In the genomic region with DNA sequence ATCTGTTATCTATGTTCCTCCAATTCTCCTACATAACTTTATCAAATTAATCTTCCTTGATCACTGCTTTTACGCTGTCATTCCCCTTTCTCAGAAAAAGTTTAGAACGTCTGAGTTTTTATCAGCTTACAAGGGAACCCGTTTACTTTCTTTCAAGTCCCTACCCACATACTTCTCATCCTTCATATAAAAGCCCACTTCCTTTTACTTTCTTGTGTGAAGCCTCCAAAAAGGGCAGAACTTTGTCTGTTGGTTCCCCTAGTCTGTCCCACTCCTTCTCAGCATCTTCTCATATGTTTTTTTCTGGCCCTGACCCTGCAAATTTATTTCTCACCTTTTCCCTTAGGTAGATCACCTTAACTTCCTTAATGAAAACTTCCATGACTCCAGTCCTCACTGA, we compare ENCODE assay signal across 2 cellular contexts.
A peak's percentile ranks its signal among the peaks of the same experiment; 100 is the strongest.
TF ChIP-seq lines count a peak whose summit lies in the region.

No MANE protein-coding gene starts in this region.

TF ChIP-seq in GM23338, 12 proteins besides CTCF, POLR2A, EP300 and RAD21:
- TF ChIP-seq, protein P1, sequence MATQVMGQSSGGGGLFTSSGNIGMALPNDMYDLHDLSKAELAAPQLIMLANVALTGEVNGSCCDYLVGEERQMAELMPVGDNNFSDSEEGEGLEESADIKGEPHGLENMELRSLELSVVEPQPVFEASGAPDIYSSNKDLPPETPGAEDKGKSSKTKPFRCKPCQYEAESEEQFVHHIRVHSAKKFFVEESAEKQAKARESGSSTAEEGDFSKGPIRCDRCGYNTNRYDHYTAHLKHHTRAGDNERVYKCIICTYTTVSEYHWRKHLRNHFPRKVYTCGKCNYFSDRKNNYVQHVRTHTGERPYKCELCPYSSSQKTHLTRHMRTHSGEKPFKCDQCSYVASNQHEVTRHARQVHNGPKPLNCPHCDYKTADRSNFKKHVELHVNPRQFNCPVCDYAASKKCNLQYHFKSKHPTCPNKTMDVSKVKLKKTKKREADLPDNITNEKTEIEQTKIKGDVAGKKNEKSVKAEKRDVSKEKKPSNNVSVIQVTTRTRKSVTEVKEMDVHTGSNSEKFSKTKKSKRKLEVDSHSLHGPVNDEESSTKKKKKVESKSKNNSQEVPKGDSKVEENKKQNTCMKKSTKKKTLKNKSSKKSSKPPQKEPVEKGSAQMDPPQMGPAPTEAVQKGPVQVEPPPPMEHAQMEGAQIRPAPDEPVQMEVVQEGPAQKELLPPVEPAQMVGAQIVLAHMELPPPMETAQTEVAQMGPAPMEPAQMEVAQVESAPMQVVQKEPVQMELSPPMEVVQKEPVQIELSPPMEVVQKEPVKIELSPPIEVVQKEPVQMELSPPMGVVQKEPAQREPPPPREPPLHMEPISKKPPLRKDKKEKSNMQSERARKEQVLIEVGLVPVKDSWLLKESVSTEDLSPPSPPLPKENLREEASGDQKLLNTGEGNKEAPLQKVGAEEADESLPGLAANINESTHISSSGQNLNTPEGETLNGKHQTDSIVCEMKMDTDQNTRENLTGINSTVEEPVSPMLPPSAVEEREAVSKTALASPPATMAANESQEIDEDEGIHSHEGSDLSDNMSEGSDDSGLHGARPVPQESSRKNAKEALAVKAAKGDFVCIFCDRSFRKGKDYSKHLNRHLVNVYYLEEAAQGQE (IDR thresholded peaks at IDR 0.05; ENCODE audit: unreplicated experiment) = no peak
- TF ChIP-seq, protein P2, sequence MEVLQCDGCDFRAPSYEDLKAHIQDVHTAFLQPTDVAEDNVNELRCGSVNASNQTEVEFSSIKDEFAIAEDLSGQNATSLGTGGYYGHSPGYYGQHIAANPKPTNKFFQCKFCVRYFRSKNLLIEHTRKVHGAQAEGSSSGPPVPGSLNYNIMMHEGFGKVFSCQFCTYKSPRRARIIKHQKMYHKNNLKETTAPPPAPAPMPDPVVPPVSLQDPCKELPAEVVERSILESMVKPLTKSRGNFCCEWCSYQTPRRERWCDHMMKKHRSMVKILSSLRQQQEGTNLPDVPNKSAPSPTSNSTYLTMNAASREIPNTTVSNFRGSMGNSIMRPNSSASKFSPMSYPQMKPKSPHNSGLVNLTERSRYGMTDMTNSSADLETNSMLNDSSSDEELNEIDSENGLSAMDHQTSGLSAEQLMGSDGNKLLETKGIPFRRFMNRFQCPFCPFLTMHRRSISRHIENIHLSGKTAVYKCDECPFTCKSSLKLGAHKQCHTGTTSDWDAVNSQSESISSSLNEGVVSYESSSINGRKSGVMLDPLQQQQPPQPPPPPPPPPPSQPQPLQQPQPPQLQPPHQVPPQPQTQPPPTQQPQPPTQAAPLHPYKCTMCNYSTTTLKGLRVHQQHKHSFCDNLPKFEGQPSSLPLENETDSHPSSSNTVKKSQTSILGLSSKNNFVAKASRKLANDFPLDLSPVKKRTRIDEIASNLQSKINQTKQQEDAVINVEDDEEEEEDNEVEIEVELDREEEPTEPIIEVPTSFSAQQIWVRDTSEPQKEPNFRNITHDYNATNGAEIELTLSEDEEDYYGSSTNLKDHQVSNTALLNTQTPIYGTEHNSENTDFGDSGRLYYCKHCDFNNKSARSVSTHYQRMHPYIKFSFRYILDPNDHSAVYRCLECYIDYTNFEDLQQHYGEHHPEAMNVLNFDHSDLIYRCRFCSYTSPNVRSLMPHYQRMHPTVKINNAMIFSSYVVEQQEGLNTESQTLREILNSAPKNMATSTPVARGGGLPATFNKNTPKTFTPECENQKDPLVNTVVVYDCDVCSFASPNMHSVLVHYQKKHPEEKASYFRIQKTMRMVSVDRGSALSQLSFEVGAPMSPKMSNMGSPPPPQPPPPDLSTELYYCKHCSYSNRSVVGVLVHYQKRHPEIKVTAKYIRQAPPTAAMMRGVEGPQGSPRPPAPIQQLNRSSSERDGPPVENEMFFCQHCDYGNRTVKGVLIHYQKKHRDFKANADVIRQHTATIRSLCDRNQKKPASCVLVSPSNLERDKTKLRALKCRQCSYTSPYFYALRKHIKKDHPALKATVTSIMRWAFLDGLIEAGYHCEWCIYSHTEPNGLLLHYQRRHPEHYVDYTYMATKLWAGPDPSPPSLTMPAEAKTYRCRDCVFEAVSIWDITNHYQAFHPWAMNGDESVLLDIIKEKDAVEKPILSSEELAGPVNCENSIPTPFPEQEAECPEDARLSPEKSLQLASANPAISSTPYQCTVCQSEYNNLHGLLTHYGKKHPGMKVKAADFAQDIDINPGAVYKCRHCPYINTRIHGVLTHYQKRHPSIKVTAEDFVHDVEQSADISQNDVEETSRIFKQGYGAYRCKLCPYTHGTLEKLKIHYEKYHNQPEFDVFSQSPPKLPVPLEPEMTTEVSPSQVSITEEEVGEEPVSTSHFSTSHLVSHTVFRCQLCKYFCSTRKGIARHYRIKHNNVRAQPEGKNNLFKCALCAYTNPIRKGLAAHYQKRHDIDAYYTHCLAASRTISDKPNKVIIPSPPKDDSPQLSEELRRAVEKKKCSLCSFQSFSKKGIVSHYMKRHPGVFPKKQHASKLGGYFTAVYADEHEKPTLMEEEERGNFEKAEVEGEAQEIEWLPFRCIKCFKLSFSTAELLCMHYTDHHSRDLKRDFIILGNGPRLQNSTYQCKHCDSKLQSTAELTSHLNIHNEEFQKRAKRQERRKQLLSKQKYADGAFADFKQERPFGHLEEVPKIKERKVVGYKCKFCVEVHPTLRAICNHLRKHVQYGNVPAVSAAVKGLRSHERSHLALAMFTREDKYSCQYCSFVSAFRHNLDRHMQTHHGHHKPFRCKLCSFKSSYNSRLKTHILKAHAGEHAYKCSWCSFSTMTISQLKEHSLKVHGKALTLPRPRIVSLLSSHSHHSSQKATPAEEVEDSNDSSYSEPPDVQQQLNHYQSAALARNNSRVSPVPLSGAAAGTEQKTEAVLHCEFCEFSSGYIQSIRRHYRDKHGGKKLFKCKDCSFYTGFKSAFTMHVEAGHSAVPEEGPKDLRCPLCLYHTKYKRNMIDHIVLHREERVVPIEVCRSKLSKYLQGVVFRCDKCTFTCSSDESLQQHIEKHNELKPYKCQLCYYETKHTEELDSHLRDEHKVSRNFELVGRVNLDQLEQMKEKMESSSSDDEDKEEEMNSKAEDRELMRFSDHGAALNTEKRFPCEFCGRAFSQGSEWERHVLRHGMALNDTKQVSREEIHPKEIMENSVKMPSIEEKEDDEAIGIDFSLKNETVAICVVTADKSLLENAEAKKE (CRISPR knock-in tag; IDR thresholded peaks at IDR 0.05) = no peak
- TF ChIP-seq EZH2 (IDR thresholded peaks at IDR 0.05; ENCODE audit: low read depth, unreplicated experiment) = no peak
- TF ChIP-seq, protein P3, sequence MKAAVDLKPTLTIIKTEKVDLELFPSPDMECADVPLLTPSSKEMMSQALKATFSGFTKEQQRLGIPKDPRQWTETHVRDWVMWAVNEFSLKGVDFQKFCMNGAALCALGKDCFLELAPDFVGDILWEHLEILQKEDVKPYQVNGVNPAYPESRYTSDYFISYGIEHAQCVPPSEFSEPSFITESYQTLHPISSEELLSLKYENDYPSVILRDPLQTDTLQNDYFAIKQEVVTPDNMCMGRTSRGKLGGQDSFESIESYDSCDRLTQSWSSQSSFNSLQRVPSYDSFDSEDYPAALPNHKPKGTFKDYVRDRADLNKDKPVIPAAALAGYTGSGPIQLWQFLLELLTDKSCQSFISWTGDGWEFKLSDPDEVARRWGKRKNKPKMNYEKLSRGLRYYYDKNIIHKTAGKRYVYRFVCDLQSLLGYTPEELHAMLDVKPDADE (IDR thresholded peaks at IDR 0.05) = no peak
- TF ChIP-seq NANOG (IDR thresholded peaks at IDR 0.05; ENCODE audit: borderline replicate concordance) = no peak
- no peak for TF ChIP-seq CREB1 (CRISPR knock-in tag; IDR thresholded peaks at IDR 0.05; ENCODE audit: low read depth)
- TF ChIP-seq ZNF114 (CRISPR knock-in tag; IDR thresholded peaks at IDR 0.05) = no peak
- TF ChIP-seq POLR2AphosphoS5 (IDR thresholded peaks at IDR 0.05; ENCODE audit: low read depth) = no peak
- no peak for TF ChIP-seq EZH2phosphoT487 (IDR thresholded peaks at IDR 0.05; ENCODE audit: unreplicated experiment)
TF ChIP-seq in GM23338: peak in this region for 0.

TF ChIP-seq in K562, 482 proteins besides CTCF, POLR2A, EP300 and RAD21 (continued from another document):
- TF ChIP-seq, protein P4, sequence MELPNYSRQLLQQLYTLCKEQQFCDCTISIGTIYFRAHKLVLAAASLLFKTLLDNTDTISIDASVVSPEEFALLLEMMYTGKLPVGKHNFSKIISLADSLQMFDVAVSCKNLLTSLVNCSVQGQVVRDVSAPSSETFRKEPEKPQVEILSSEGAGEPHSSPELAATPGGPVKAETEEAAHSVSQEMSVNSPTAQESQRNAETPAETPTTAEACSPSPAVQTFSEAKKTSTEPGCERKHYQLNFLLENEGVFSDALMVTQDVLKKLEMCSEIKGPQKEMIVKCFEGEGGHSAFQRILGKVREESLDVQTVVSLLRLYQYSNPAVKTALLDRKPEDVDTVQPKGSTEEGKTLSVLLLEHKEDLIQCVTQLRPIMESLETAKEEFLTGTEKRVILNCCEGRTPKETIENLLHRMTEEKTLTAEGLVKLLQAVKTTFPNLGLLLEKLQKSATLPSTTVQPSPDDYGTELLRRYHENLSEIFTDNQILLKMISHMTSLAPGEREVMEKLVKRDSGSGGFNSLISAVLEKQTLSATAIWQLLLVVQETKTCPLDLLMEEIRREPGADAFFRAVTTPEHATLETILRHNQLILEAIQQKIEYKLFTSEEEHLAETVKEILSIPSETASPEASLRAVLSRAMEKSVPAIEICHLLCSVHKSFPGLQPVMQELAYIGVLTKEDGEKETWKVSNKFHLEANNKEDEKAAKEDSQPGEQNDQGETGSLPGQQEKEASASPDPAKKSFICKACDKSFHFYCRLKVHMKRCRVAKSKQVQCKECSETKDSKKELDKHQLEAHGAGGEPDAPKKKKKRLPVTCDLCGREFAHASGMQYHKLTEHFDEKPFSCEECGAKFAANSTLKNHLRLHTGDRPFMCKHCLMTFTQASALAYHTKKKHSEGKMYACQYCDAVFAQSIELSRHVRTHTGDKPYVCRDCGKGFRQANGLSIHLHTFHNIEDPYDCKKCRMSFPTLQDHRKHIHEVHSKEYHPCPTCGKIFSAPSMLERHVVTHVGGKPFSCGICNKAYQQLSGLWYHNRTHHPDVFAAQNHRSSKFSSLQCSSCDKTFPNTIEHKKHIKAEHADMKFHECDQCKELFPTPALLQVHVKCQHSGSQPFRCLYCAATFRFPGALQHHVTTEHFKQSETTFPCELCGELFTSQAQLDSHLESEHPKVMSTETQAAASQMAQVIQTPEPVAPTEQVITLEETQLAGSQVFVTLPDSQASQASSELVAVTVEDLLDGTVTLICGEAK (IDR thresholded peaks at IDR 0.05) = peak; percentile 16; the same call in 1 of the 2 replicates
- TF ChIP-seq, protein P4 (CRISPR knock-in tag; IDR thresholded peaks at IDR 0.05) = no peak
TF ChIP-seq in K562: peak in this region for 1.
